ENCODE assay signal across 24 cellular contexts in the genomic region with DNA sequence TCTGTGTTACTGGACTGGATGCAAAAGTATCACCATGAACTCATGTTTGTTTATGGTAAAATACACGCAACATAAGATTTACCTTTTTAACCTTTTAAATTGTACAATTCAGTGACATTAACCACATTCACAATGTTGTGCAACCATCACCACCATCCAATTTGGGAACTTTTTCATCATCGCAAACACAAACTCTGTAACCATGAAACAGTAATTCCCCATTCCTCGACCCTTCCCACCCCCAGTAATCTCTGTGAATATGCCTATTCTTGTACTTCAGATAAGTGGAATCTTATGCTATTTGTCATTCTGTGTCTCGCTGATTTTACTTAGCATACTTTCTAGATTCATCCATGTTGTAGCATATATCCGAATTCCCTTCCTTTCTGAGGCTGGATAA. TPM values are rescaled to one million over a fixed set of nuclear protein-coding genes. Genes with fewer than 3 reads are reported as not detected.
DNase-seq lines count a peak whose midpoint lies in the region; ATAC-seq and TF ChIP-seq lines count a peak whose summit lies in the region.
"Had no signal": no experiment of that assay in that cellular context is flagged by ENCODE, and none has a peak within 500 bp of the region (broad histone marks: within the 10 kb centered on the region; RNA-seq: fewer than 3 reads in every experiment).

No MANE protein-coding gene starts in this region.

- in situ Hi-C loops in brain microvascular endothelial cell (cut with HindIII; ENCODE audit: low pct_ligation_motif_present, low sequenced_read_pairs), result no loop called here

- ATAC-seq in left cardiac atrium (no peak), HG03139 (IDR thresholded peaks at IDR 0.05; ENCODE audit: unreplicated experiment) (no peak), HG03159 (IDR thresholded peaks at IDR 0.05; ENCODE audit: unreplicated experiment) (no peak)
- ATAC-seq: GM12878 had no signal

- H3K4me3 ChIP-seq in left ventricle myocardium inferior, result no peak overlapping the region
- H3K4me3 ChIP-seq in brain microvascular endothelial cell (ENCODE audit: low read depth, low read length), result no peak overlapping the region
- H3K4me3 ChIP-seq: BLaER1, GM12878 had no signal

- H3K4me1 ChIP-seq in left ventricle myocardium inferior, result peaks cover 49% of the 10 kb centered on the region
- H3K4me1 ChIP-seq: BE2C had no signal

- intact Hi-C loops in left ventricle myocardium inferior (cut with micrococcal nuclease), result no loop called here
- intact Hi-C loops in left cardiac atrium (cut with DNase I), result no loop called here

- TF ChIP-seq CTCF in left ventricle myocardium inferior (IDR thresholded peaks at IDR 0.05; ENCODE audit: borderline replicate concordance) (no peak), brain microvascular endothelial cell (IDR thresholded peaks at IDR 0.05; ENCODE audit: low read depth, low read length, missing control alignments) (no peak)

- no peaks in the 10 kb centered on the region for H3K9me3 ChIP-seq in left ventricle myocardium inferior (replicated peaks)
- H3K9me3 ChIP-seq: BE2C, BLaER1 had no signal

- H3K27ac ChIP-seq in left ventricle myocardium inferior (replicated peaks) (peak overlapping the region; percentile 77), brain microvascular endothelial cell (no peak overlapping the region)
- H3K27ac ChIP-seq: BLaER1 had no signal

- DNase-seq in left ventricle myocardium inferior (no peak), left cardiac atrium (no peak), brain microvascular endothelial cell (peak; percentile 23), iris pigment epithelial cell (ENCODE audit: low read depth) (peak; percentile 55)
- DNase-seq in activated naive CD4-positive, alpha-beta T cell treated with anti-CD3 and anti-CD28 coated beads, Interleukin-2, amount 50 U/mL, for 16 hours, result no peak
- DNase-seq: 8988T; ACHN; BE2C; C1 segment of cervical spinal cord; CD4-positive, alpha-beta memory T cell; CD4-positive, CD25-positive, alpha-beta regulatory T cell; CD8-positive, alpha-beta memory T cell; COR-L47; DMS 273 treated with DMSO at 0.1 percent for 48 hours; DMS153; DMS53; DMS79; DND-41; EL; GDM1 had no signal

- H3K27me3 ChIP-seq in left ventricle myocardium inferior (ENCODE audit: low read depth) (no peaks in the 10 kb centered on the region), brain microvascular endothelial cell (replicated peaks) (no peaks in the 10 kb centered on the region)
- H3K27me3 ChIP-seq: BE2C, BLaER1 had no signal

- H3K36me3 ChIP-seq in left ventricle myocardium inferior, result no peaks in the 10 kb centered on the region
- H3K36me3 ChIP-seq in brain microvascular endothelial cell (replicated peaks), result no peaks in the 10 kb centered on the region
- H3K36me3 ChIP-seq: BE2C, BLaER1 had no signal

RNA-seq across cellular contexts. Expression of a gene that starts 31.1 kb away (rescaled TPM):
- total RNA-seq in left ventricle myocardium inferior (205 TPM), left cardiac atrium (100 to 1,000 TPM; 262 to 377 TPM)

Comparison
In these comparisons a context has a peak if more than half of its experiments do, and no peak if none do; other contexts are left out.
1. DNase-seq: peak in brain microvascular endothelial cell (single experiment) and iris pigment epithelial cell (single experiment); none in left ventricle myocardium inferior (single experiment), left cardiac atrium (single experiment) and activated naive CD4-positive, alpha-beta T cell treated with anti-CD3 and anti-CD28 coated beads, Interleukin-2, amount 50 U/mL, for 16 hours (single experiment).